In the genomic region with DNA sequence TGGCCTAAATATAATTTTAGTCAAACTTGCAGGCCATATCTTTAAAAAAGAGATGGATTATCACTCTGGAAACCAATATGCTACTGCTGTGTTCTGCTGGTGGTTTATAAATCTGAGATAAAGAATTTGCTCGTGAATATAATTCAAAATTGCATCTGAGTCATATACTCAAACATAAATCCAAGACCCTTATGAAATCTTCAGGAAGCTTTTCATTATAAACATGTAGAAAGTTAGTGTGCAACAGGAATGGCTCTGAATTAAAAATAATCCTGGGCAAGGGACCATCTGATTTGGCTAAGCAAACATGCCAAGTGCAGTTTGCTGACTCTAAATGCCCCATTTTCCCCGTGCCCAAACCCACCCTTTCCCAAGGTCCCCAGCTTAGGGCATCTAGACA, we compare ENCODE assay signal across 21 cellular contexts.
"Had no signal": no experiment of that assay in that cellular context is flagged by ENCODE, and none has a peak within 500 bp of the region (broad histone marks: within the 10 kb centered on the region; RNA-seq: fewer than 3 reads in every experiment).

No MANE protein-coding gene starts in this region.

- H3K36me3 ChIP-seq: SJSA1 had no signal

- H3K27me3 ChIP-seq: SJSA1 had no signal

- H3K27ac ChIP-seq: HL-60, SJSA1, SK-N-MC had no signal

- H3K9me3 ChIP-seq: SJSA1 had no signal

- H3K4me3 ChIP-seq: SJSA1, SK-N-MC had no signal

- DNase-seq: KBM-7, MV-4-11, NCI-H1048, NCI-H1105, NCI-H1417, NCI-H1436 treated with DMSO at 0.1 percent for 48 hours, NCI-H1694, NCI-H187 treated with DMSO at 0.1 percent for 48 hours, NCI-H2029 treated with DMSO at 0.1 percent for 48 hours, NCI-H2171 treated with DMSO at 0.1 percent for 48 hours, NCI-H345, NCI-H446 treated with DMSO at 0.1 percent for 48 hours, NCI-H510A treated with DMSO at 0.1 percent for 48 hours, NCI-H69, NCI-H774, Right ventricle myocardium superior, RPMI8226, SIG-M5 had no signal
